19 cellular contexts compared by ENCODE assay signal in the genomic region with DNA sequence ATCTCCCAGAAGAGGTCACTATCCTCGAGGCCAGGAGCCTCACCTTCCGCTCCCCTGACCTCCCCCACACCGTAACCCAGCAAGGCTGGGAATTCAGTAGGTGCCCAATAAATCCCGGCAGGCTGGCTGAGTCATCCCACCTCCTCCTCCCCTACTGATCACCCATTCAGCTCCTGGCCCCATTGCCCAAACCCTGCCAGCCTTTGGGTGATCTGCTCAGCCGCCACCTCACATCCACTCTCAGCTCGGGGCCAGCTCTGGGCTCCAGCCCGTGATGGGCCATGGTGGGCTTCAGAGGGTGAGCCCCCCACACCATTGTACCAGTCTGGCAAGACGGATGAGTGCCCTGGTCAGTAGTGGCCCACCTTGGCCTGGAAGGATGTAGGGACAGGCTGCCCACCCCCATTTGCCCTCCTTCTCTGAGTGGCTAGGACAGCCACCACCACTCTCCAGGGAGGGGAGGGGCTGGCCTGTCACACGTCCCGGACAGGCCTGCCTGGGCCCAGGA. TPM values are rescaled to one million over a fixed set of nuclear protein-coding genes. Genes with fewer than 3 reads are reported as not detected.
DNase-seq lines count a peak whose midpoint lies in the region; ATAC-seq and TF ChIP-seq lines count a peak whose summit lies in the region.
"Had no signal": no experiment of that assay in that cellular context is flagged by ENCODE, and none has a peak within 500 bp of the region (broad histone marks: within the 10 kb centered on the region; RNA-seq: fewer than 3 reads in every experiment).

No MANE protein-coding gene starts in this region.

- BruUV-seq in Panc1 (replicated peaks; lab: Mats Ljungman, UMichigan): no TSS peak

- H3K79me1 ChIP-seq in neuronal stem cell (ENCODE audit: low read depth, low read length): no peaks in the 10 kb centered on the region

- peak overlapping the region; percentile 62 for H3K18ac ChIP-seq in neuronal stem cell (ENCODE audit: low read length)

- peak overlapping the region; percentile 86 for H3K4ac ChIP-seq in neuronal stem cell (ENCODE audit: low read length)

- peak overlapping the region; percentile 52 for H2BK12ac ChIP-seq in neuronal stem cell (ENCODE audit: low read length)

- peak overlapping the region; percentile 32 for H2AK5ac ChIP-seq in neuronal stem cell (ENCODE audit: low read depth, low read length)

- H3K4me3 ChIP-seq in NT2/D1 (ENCODE audit: insufficient read length, low read depth): no peak overlapping the region
- no peak overlapping the region for H3K4me3 ChIP-seq in Panc1 (ENCODE audit: low read depth in 2 of 2, low read length in 2 of 2)
- H3K4me3 ChIP-seq in neuronal stem cell (ENCODE audit: low read length in 2 of 2): no peak overlapping the region
- H3K4me3 ChIP-seq: A549 had no signal

- no peaks in the 10 kb centered on the region for H3K9me3 ChIP-seq in NT2/D1 (ENCODE audit: insufficient read depth, low read length)
- H3K9me3 ChIP-seq in Panc1 (ENCODE audit: control insufficient read depth, insufficient read depth, low read depth, low read length): no peaks in the 10 kb centered on the region
- peaks cover 0 to 10% of the 10 kb centered on the region in 2 donors for H3K9me3 ChIP-seq in neuronal stem cell (replicated peaks in 1 of 2; ENCODE audit: control insufficient read depth in 2 of 2, insufficient read depth in 1 of 2, low read depth in 1 of 2, low read length in 2 of 2)
- H3K9me3 ChIP-seq: A549, BE2C had no signal

- H3K27ac Mint-ChIP-seq in glutamatergic neuron (ENCODE audit: unreplicated experiment): no peak overlapping the region
- H3K27ac Mint-ChIP-seq in activated naive CD4-positive, alpha-beta T cell treated with anti-CD3 and anti-CD28 coated beads, Interleukin-2, amount 10 ng/mL, durations not matched to agents 7 days and 5 days: no peak overlapping the region
- H3K27ac Mint-ChIP-seq: CD4-positive, alpha-beta memory T cell; HFFc6 had no signal

- H2BK15ac ChIP-seq in neuronal stem cell (ENCODE audit: low read length): peak overlapping the region; percentile 63

- no peak overlapping the region for H4K8ac ChIP-seq in neuronal stem cell (ENCODE audit: low read depth, low read length)

- H3K36me3 Mint-ChIP-seq in glutamatergic neuron (ENCODE audit: unreplicated experiment): no peaks in the 10 kb centered on the region
- H3K36me3 Mint-ChIP-seq in activated naive CD4-positive, alpha-beta T cell treated with anti-CD3 and anti-CD28 coated beads, Interleukin-2, amount 10 ng/mL, durations not matched to agents 7 days and 5 days: no peaks in the 10 kb centered on the region
- H3K36me3 Mint-ChIP-seq: CD4-positive, alpha-beta memory T cell had no signal

- WGBS in neuronal stem cell (ENCODE audit: extremely low coverage in 2 of 2, insufficient read length in 2 of 2, insufficient replicate concordance in 1 of 2), 2 donors: no CpG with 5 or more reads among the region's 10 CpGs

- H3K4me1 ChIP-seq in NT2/D1 (ENCODE audit: insufficient read depth, insufficient read length) (no peaks in the 10 kb centered on the region), Panc1 (ENCODE audit: control insufficient read depth, insufficient read depth, low read length) (no peaks in the 10 kb centered on the region), neuronal stem cell (ENCODE audit: control insufficient read depth in 2 of 2, insufficient read depth in 1 of 2, low read depth in 1 of 2, low read length in 2 of 2) (peaks cover 0 to 2% of the 10 kb centered on the region in 2 donors)
- H3K4me1 ChIP-seq: A549, BE2C had no signal

- H3K36me3 ChIP-seq in NT2/D1 (ENCODE audit: insufficient read depth, insufficient read length, low read length): no peaks in the 10 kb centered on the region
- H3K36me3 ChIP-seq in Panc1 (ENCODE audit: control insufficient read depth, insufficient read depth, low read length): no peaks in the 10 kb centered on the region
- peaks cover 0 to 2% of the 10 kb centered on the region in 2 donors for H3K36me3 ChIP-seq in neuronal stem cell (replicated peaks in 1 of 2; ENCODE audit: control insufficient read depth in 2 of 2, insufficient read depth in 2 of 2, low read length in 2 of 2)
- H3K36me3 ChIP-seq: BE2C had no signal

- no peak overlapping the region for H2BK5ac ChIP-seq in neuronal stem cell (ENCODE audit: low read length)

- no peak overlapping the region for H3K4me2 ChIP-seq in neuronal stem cell (ENCODE audit: insufficient read depth, low read length, poor library complexity, severe bottlenecking)
- H3K4me2 ChIP-seq: A549 had no signal

- H3K9me3 Mint-ChIP-seq in glutamatergic neuron (ENCODE audit: unreplicated experiment): peaks cover 7% of the 10 kb centered on the region
- H3K9me3 Mint-ChIP-seq in activated naive CD4-positive, alpha-beta T cell treated with anti-CD3 and anti-CD28 coated beads, Interleukin-2, amount 10 ng/mL, durations not matched to agents 7 days and 5 days: no peaks in the 10 kb centered on the region
- H3K9me3 Mint-ChIP-seq: HFFc6 had no signal

- H3K27ac ChIP-seq in Panc1 (ENCODE audit: low read length) (no peak overlapping the region), neuronal stem cell (replicated peaks; ENCODE audit: low read length) (no peak overlapping the region)
- H3K27ac ChIP-seq: A549, C4-2B, HL-60 had no signal

- no peak overlapping the region for H3K14ac ChIP-seq in neuronal stem cell (ENCODE audit: low read length)

- H2AFZ ChIP-seq in neuronal stem cell (ENCODE audit: low read length): no peak overlapping the region

- POLR2A ChIA-PET in Panc1 (lab: Charles Lee): no interaction called here

- H4K91ac ChIP-seq in neuronal stem cell (ENCODE audit: low read depth, low read length, poor library complexity): no peak overlapping the region

- H2BK120ac ChIP-seq in neuronal stem cell (ENCODE audit: low read depth, low read length): no peak overlapping the region

- H3K27me3 Mint-ChIP-seq in glutamatergic neuron (ENCODE audit: unreplicated experiment): peaks cover 20% of the 10 kb centered on the region
- H3K27me3 Mint-ChIP-seq in activated naive CD4-positive, alpha-beta T cell treated with anti-CD3 and anti-CD28 coated beads, Interleukin-2, amount 10 ng/mL, durations not matched to agents 7 days and 5 days: peaks cover 22% of the 10 kb centered on the region
- H3K27me3 Mint-ChIP-seq: CD4-positive, alpha-beta memory T cell had no signal

- DNase-seq in NT2/D1 (ENCODE audit: low read depth, low spot score): no peak
- no peak for DNase-seq in Panc1 (ENCODE audit: low read depth, low spot score)
- peak; percentile 9 for DNase-seq in glutamatergic neuron
- no peak for DNase-seq in neuronal stem cell (ENCODE audit: low spot score)
- DNase-seq in NCI-H2029 (lab: John Stamatoyannopoulos, UW): no peak
- no peak for DNase-seq in DMS 273 (lab: John Stamatoyannopoulos, UW; ENCODE audit: unreplicated experiment)
- no peak for DNase-seq in activated naive CD4-positive, alpha-beta T cell treated with anti-CD3 and anti-CD28 coated beads, Interleukin-2, amount 10 ng/mL, durations not matched to agents 7 days and 5 days
- DNase-seq: BE2C; CD4-positive, alpha-beta memory T cell; DMS153; DMS79 treated with DMSO at 0.1 percent for 48 hours; EL; GOT3; HCEC 1CT; HFFc6 had no signal

- ATAC-seq in Panc1: 0 out of 2 replicates have a peak, but pooled peaks have one; percentile 27

- peaks cover 48% of the 10 kb centered on the region for H3K27me3 ChIP-seq in NT2/D1 (ENCODE audit: insufficient read depth, insufficient read length)
- no peaks in the 10 kb centered on the region for H3K27me3 ChIP-seq in Panc1 (ENCODE audit: control insufficient read depth, insufficient read depth, low read length)
- H3K27me3 ChIP-seq in neuronal stem cell (ENCODE audit: control insufficient read depth in 3 of 3, insufficient read depth in 3 of 3, low read depth in 1 of 3, low read length in 3 of 3): peaks cover 0 to 12% (median 8%) of the 10 kb centered on the region in 3 experiments
- H3K27me3 ChIP-seq: BE2C had no signal

- H3K4me1 Mint-ChIP-seq in glutamatergic neuron (ENCODE audit: low read depth, unreplicated experiment): no peaks in the 10 kb centered on the region
- no peaks in the 10 kb centered on the region for H3K4me1 Mint-ChIP-seq in activated naive CD4-positive, alpha-beta T cell treated with anti-CD3 and anti-CD28 coated beads, Interleukin-2, amount 10 ng/mL, durations not matched to agents 7 days and 5 days
- H3K4me1 Mint-ChIP-seq: CD4-positive, alpha-beta memory T cell had no signal

- H3K4me3 Mint-ChIP-seq in glutamatergic neuron (ENCODE audit: unreplicated experiment): no peak overlapping the region
- no peak overlapping the region for H3K4me3 Mint-ChIP-seq in activated naive CD4-positive, alpha-beta T cell treated with anti-CD3 and anti-CD28 coated beads, Interleukin-2, amount 10 ng/mL, durations not matched to agents 7 days and 5 days
- H3K4me3 Mint-ChIP-seq: CD4-positive, alpha-beta memory T cell; HFFc6 had no signal

- H3K9ac ChIP-seq in NT2/D1 (ENCODE audit: insufficient read length, low read depth) (peak overlapping the region; percentile 12), neuronal stem cell (ENCODE audit: low read depth, low read length, poor library complexity) (peak overlapping the region; percentile 68)

- in situ Hi-C loops in Panc1 (cut with HindIII; ENCODE audit: low pct_unique_long_range_greater_than_20kb, low sequenced_read_pairs): no loop called here

- peak overlapping the region; percentile 94 for H3K23ac ChIP-seq in neuronal stem cell (ENCODE audit: low read depth, low read length, poor library complexity)

- TF ChIP-seq CTCF in Panc1 (IDR thresholded peaks at IDR 0.05) (no peak), glutamatergic neuron (IDR thresholded peaks at IDR 0.05; ENCODE audit: partially characterized antibody, unreplicated experiment) (no peak)

- intact Hi-C loops in Panc1 (cut with micrococcal nuclease; ENCODE audit: unreplicated experiment): no loop called here

- CTCF ChIA-PET in Panc1 (lab: Charles Lee): interaction anchor here (1.1 kb wide), 1 partner anchor 15 kb away, joined by 3 read pairs; no protein-coding TSS in a partner anchor
- CTCF ChIA-PET in activated naive CD4-positive, alpha-beta T cell treated with anti-CD3 and anti-CD28 coated beads, Interleukin-2, amount 10 ng/mL, durations not matched to agents 7 days and 5 days (lab: Charles Lee): interaction anchor here (1.4 kb wide), 1 partner anchor 95 kb away, joined by 5 read pairs; no protein-coding TSS in a partner anchor

RNA-seq across cellular contexts. Expression of gene TRPM5, which starts 8.2 kb away (rescaled TPM):
- total RNA-seq in Panc1 (2021; ENCODE audit: unreplicated experiment): 0.08 TPM
- polyA plus RNA-seq in Panc1 (2012; ENCODE audit: insufficient read length): 0.06 TPM
- not detected for total RNA-seq in glutamatergic neuron (ENCODE audit: unreplicated experiment)
- 0.01 TPM for polyA plus RNA-seq in neuronal stem cell (2013, experiment 1 of 2)
- 0.01 TPM for polyA plus RNA-seq in neuronal stem cell (2013, experiment 2 of 2)
- total RNA-seq: HFFc6 had no signal
- polyA plus RNA-seq: A549; AG04450; CD4-positive, alpha-beta memory T cell had no signal

RNA-seq across cellular contexts. Expression of gene KCNQ1, which starts 8.7 kb away (rescaled TPM):
- total RNA-seq in Panc1 (2021; ENCODE audit: unreplicated experiment): 1.0 TPM
- 1.2 TPM for polyA plus RNA-seq in Panc1 (2012; ENCODE audit: insufficient read length)
- 0.44 TPM for total RNA-seq in glutamatergic neuron (ENCODE audit: unreplicated experiment)
- polyA plus RNA-seq in neuronal stem cell (2013, experiment 1 of 2): 1.2 TPM
- polyA plus RNA-seq in neuronal stem cell (2013, experiment 2 of 2): 1.1 TPM
- total RNA-seq: HFFc6 had no signal
- polyA plus RNA-seq: AG04450 had no signal

RNA-seq across cellular contexts. Expression of gene TSSC4, which starts 35.5 kb away (rescaled TPM):
- total RNA-seq in Panc1 (2021; ENCODE audit: unreplicated experiment) (132 TPM), glutamatergic neuron (ENCODE audit: unreplicated experiment) (49.7 TPM)
- polyA plus RNA-seq in Panc1 (2012; ENCODE audit: insufficient read length): 164 TPM
- 50.8 TPM for polyA plus RNA-seq in neuronal stem cell (2013, experiment 1 of 2)
- 54.1 TPM for polyA plus RNA-seq in neuronal stem cell (2013, experiment 2 of 2)

RNA-seq across cellular contexts. Expression of gene CD81, which starts 59.0 kb away (rescaled TPM):
- total RNA-seq in Panc1 (2021; ENCODE audit: unreplicated experiment) (416 TPM), glutamatergic neuron (ENCODE audit: unreplicated experiment) (347 TPM)
- polyA plus RNA-seq in Panc1 (2012; ENCODE audit: insufficient read length): 720 TPM
- polyA plus RNA-seq in neuronal stem cell (2013, experiment 1 of 2): 200 TPM
- polyA plus RNA-seq in neuronal stem cell (2013, experiment 2 of 2): 195 TPM
